Comparison of ENCODE assay signal across 16 cellular contexts in the genomic region with DNA sequence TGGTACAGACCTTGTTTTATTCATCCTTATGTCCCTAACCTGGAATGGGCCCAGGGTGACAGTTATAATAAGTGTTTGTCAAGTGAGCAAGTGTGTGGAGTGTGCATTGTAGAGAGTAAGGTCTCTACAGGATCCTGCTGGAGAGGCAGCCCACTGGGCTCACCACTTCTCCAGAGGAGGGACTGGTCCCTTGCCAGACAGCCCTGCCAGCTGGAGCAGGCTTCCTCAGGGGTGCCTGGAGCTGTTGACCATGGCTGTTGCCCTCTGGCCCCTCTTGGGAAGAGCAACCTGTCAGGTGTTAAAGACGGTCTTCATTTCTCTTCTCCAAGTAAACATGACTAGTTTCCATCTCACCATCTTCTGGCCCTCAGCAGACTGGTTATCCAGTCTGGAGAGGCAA. TPM values are rescaled to one million over a fixed set of nuclear protein-coding genes. Genes with fewer than 3 reads are reported as not detected.
DNase-seq lines count a peak whose midpoint lies in the region; ATAC-seq and TF ChIP-seq lines count a peak whose summit lies in the region.
"Had no signal": no experiment of that assay in that cellular context is flagged by ENCODE, and none has a peak within 500 bp of the region (broad histone marks: within the 10 kb centered on the region; RNA-seq: fewer than 3 reads in every experiment).

No MANE protein-coding gene starts in this region.

- DNase-seq in T-helper 2 cell treated with Interferon-gamma antibody and Interleukin-4, amounts not matched to agents 5 μg/mL and 100 μg/mL, for 36 hours (ENCODE audit: low spot score): no peak
- DNase-seq in T-helper 2 cell: no peak
- DNase-seq in CD8-positive, alpha-beta memory T cell: no peak
- no peak for DNase-seq in brain microvascular endothelial cell
- DNase-seq in posterior vena cava (ENCODE audit: low spot score): peak; percentile 48
- DNase-seq in COLO668 (lab: John Stamatoyannopoulos, UW; ENCODE audit: unreplicated experiment): no peak
- DNase-seq: 8988T; caudate nucleus; GDM1; NCI-H1092 treated with DMSO at 0.1 percent for 48 hours; stimulated activated CD4-positive, alpha-beta T cell treated with anti-CD3 and anti-CD28 coated beads, Interleukin-4, amount 100 ng/mL, for 24 hours; stimulated activated naive CD4-positive, alpha-beta T cell had no signal

- H3K9me3 Mint-ChIP-seq in T-helper 2 cell treated with Interferon-gamma antibody and Interleukin-4, amounts not matched to agents 5 μg/mL and 100 μg/mL, for 36 hours: no peaks in the 10 kb centered on the region
- H3K9me3 Mint-ChIP-seq in CD8-positive, alpha-beta memory T cell: no peaks in the 10 kb centered on the region

- no peaks in the 10 kb centered on the region for H3K27me3 Mint-ChIP-seq in T-helper 2 cell treated with Interferon-gamma antibody and Interleukin-4, amounts not matched to agents 5 μg/mL and 100 μg/mL, for 36 hours (ENCODE audit: low read depth)
- H3K27me3 Mint-ChIP-seq in CD8-positive, alpha-beta memory T cell: peaks cover 0 to 4% of the 10 kb centered on the region in 2 donors

- intact Hi-C loops in posterior vena cava (cut with DNase I): no loop called here

- H3K27ac ChIP-seq in CD8-positive, alpha-beta memory T cell (ENCODE audit: low read depth, low read length): peak overlapping the region; percentile 6
- peak overlapping the region; percentile 33 for H3K27ac ChIP-seq in brain microvascular endothelial cell
- H3K27ac ChIP-seq in gastroesophageal sphincter: no peak overlapping the region
- H3K27ac ChIP-seq: right atrium auricular region had no signal

- H3K36me3 ChIP-seq in CD8-positive, alpha-beta memory T cell (ENCODE audit: insufficient read depth, low read length): no peaks in the 10 kb centered on the region
- H3K36me3 ChIP-seq in brain microvascular endothelial cell (replicated peaks): no peaks in the 10 kb centered on the region
- peaks cover 0 to 27% of the 10 kb centered on the region in 2 donors for H3K36me3 ChIP-seq in gastroesophageal sphincter
- H3K36me3 ChIP-seq: right atrium auricular region had no signal

- H3K27me3 ChIP-seq in CD8-positive, alpha-beta memory T cell (ENCODE audit: insufficient read depth, low read length, poor library complexity, severe bottlenecking): no peaks in the 10 kb centered on the region
- H3K27me3 ChIP-seq in brain microvascular endothelial cell (replicated peaks) (no peaks in the 10 kb centered on the region), gastroesophageal sphincter (no peaks in the 10 kb centered on the region)
- H3K27me3 ChIP-seq: right atrium auricular region had no signal

- in situ Hi-C loops in brain microvascular endothelial cell (cut with HindIII; ENCODE audit: low pct_ligation_motif_present, low sequenced_read_pairs): no loop called here

- TF ChIP-seq POLR2A in gastroesophageal sphincter (IDR thresholded peaks at IDR 0.05): no peak

- H3K4me3 Mint-ChIP-seq in T-helper 2 cell treated with Interferon-gamma antibody and Interleukin-4, amounts not matched to agents 5 μg/mL and 100 μg/mL, for 36 hours: peak overlapping the region; percentile 77
- H3K4me3 Mint-ChIP-seq in CD8-positive, alpha-beta memory T cell: peak overlapping the region in 4 of 7 donors; percentile 29 to 80 (median 56)

- peaks cover 33% of the 10 kb centered on the region for H3K36me3 Mint-ChIP-seq in T-helper 2 cell treated with Interferon-gamma antibody and Interleukin-4, amounts not matched to agents 5 μg/mL and 100 μg/mL, for 36 hours (ENCODE audit: low read depth)
- H3K36me3 Mint-ChIP-seq in CD8-positive, alpha-beta memory T cell: peaks cover 0 to 22% (median 11%) of the 10 kb centered on the region in 3 donors

- peak overlapping the region; percentile 90 for H3K27ac Mint-ChIP-seq in T-helper 2 cell treated with Interferon-gamma antibody and Interleukin-4, amounts not matched to agents 5 μg/mL and 100 μg/mL, for 36 hours
- peak overlapping the region; percentile 87 to 100 (median 98) for H3K27ac Mint-ChIP-seq in CD8-positive, alpha-beta memory T cell

- peaks cover 93% of the 10 kb centered on the region for H3K4me1 ChIP-seq in CD8-positive, alpha-beta memory T cell (ENCODE audit: insufficient read depth, low read length)
- peaks cover 0 to 39% (median 13%) of the 10 kb centered on the region in 3 donors for H3K4me1 ChIP-seq in gastroesophageal sphincter

- POLR2A ChIA-PET in CD8-positive, alpha-beta memory T cell (lab: Charles Lee): interaction anchor here (0.9 to 16.3 kb wide), 8 partner anchors 9 to 59 kb away, joined by 3 to 182 read pairs (median 12); a partner anchor contains a TSS

- peaks cover 84% of the 10 kb centered on the region for H3K4me1 Mint-ChIP-seq in T-helper 2 cell treated with Interferon-gamma antibody and Interleukin-4, amounts not matched to agents 5 μg/mL and 100 μg/mL, for 36 hours (ENCODE audit: low read depth)
- H3K4me1 Mint-ChIP-seq in CD8-positive, alpha-beta memory T cell: peaks cover 89 to 99% (median 97%) of the 10 kb centered on the region in 3 donors

- ATAC-seq in HG02588 (IDR thresholded peaks at IDR 0.05; ENCODE audit: unreplicated experiment): no peak
- ATAC-seq in gastroesophageal sphincter: no peak

- TF ChIP-seq EP300 in gastroesophageal sphincter (IDR thresholded peaks at IDR 0.05): no peak

- no peak overlapping the region for H3K4me3 ChIP-seq in CD8-positive, alpha-beta memory T cell (ENCODE audit: low read length)
- H3K4me3 ChIP-seq in brain microvascular endothelial cell (ENCODE audit: low read depth, low read length): no peak overlapping the region
- H3K4me3 ChIP-seq in gastroesophageal sphincter: no peak overlapping the region
- H3K4me3 ChIP-seq: K562, right atrium auricular region had no signal

- CTCF ChIA-PET in CD8-positive, alpha-beta memory T cell (lab: Charles Lee): interaction anchor here (0.8 to 13.7 kb wide), 10 partner anchors 9 to 60 kb away, joined by 3 to 222 read pairs (median 6); a partner anchor contains a TSS

- no peaks in the 10 kb centered on the region for H3K9me3 ChIP-seq in CD8-positive, alpha-beta memory T cell (ENCODE audit: low read length)
- no peaks in the 10 kb centered on the region for H3K9me3 ChIP-seq in gastroesophageal sphincter
- H3K9me3 ChIP-seq: right atrium auricular region had no signal

- TF ChIP-seq CTCF in brain microvascular endothelial cell (IDR thresholded peaks at IDR 0.05; ENCODE audit: low read depth, low read length, missing control alignments) (no peak), gastroesophageal sphincter (IDR thresholded peaks at IDR 0.05) (no peak)

- 71 to 100% methylated on average over 1 of the region's 1 CpG for WGBS in gastroesophageal sphincter (ENCODE audit: low coverage in 1 of 2), 2 donors

RNA-seq across cellular contexts. Expression of a gene that starts 20.0 kb away (rescaled TPM):
- 100 to 1,000 TPM; 115 to 121 TPM for total RNA-seq in CD8-positive, alpha-beta memory T cell
- polyA plus RNA-seq in CD8-positive, alpha-beta memory T cell: 204 TPM
- 10 to 100 TPM; 18.7 to 20.5 TPM for total RNA-seq in posterior vena cava
- total RNA-seq in gastroesophageal sphincter: 10 to 100 TPM; 10.9 to 74.3 (median 19.4) TPM

Comparison
In these comparisons a context has a peak if more than half of its experiments do, and no peak if none do; other contexts are left out.
1. H3K27ac ChIP-seq: peak in CD8-positive, alpha-beta memory T cell (single experiment) and brain microvascular endothelial cell (single experiment); none in gastroesophageal sphincter (0 of 4).